ENCODE assay signal across 8 cellular contexts in genomic region chr2:111122631-111123421, GRCh38. TPM values are rescaled to one million over a fixed set of nuclear protein-coding genes. Genes with fewer than 3 reads are reported as not detected.
DNase-seq lines count a peak whose midpoint lies in the region; ATAC-seq and TF ChIP-seq lines count a peak whose summit lies in the region.

No MANE protein-coding gene starts in this region.

- 0 to 1% methylated on average over 33 to 92 of the region's 92 CpGs for WGBS in endodermal cell (ENCODE audit: insufficient coverage in 1 of 2, insufficient read length in 1 of 2), 2 experiments

- H3K36me3 ChIP-seq in endodermal cell (ENCODE audit: control insufficient read depth, insufficient read depth, low read length), result peaks cover 38% of the 10 kb centered on the region

- H3K27ac ChIP-seq in endodermal cell (ENCODE audit: low read depth, low read length), result peak overlapping the region; percentile 98

- H3K27me3 Mint-ChIP-seq in endodermal cell (ENCODE audit: insufficient read depth), result peaks cover 26% of the 10 kb centered on the region

- peak overlapping the region; percentile 97 for H3K27ac Mint-ChIP-seq in endodermal cell
- H3K27ac Mint-ChIP-seq in stimulated activated effector memory CD8-positive, alpha-beta T cell treated with anti-CD3 and anti-CD28 coated beads, Interleukin-12 subunit alpha, Interleukin-12 subunit beta, amount 100 ng/mL, for 72 hours, result peak overlapping the region; percentile 52

- H3K9ac ChIP-seq in endodermal cell (ENCODE audit: extremely low read depth, low read length, poor library complexity, severe bottlenecking), result peak overlapping the region; percentile 90

- peak overlapping the region; percentile 85 for H3K4me3 ChIP-seq in endodermal cell (ENCODE audit: low read length)

- no peaks in the 10 kb centered on the region for H3K9me3 Mint-ChIP-seq in endodermal cell
- H3K9me3 Mint-ChIP-seq in stimulated activated effector memory CD8-positive, alpha-beta T cell treated with anti-CD3 and anti-CD28 coated beads, Interleukin-12 subunit alpha, Interleukin-12 subunit beta, amount 100 ng/mL, for 72 hours, result no peaks in the 10 kb centered on the region

- peak; percentile 20 for TF ChIP-seq CTCF in endodermal cell (conservative IDR thresholded peaks at IDR 0.05)

- no peaks in the 10 kb centered on the region for H3K9me3 ChIP-seq in endodermal cell (ENCODE audit: control insufficient read depth, low read length)

- peaks cover 3% of the 10 kb centered on the region for H3K4me1 ChIP-seq in endodermal cell (ENCODE audit: control insufficient read depth, insufficient read depth, low read length)

- H3K4me1 Mint-ChIP-seq in endodermal cell, result peaks cover 14% of the 10 kb centered on the region
- H3K4me1 Mint-ChIP-seq in stimulated activated effector memory CD8-positive, alpha-beta T cell treated with anti-CD3 and anti-CD28 coated beads, Interleukin-12 subunit alpha, Interleukin-12 subunit beta, amount 100 ng/mL, for 72 hours, result peaks cover 58% of the 10 kb centered on the region

- peaks cover 24% of the 10 kb centered on the region for H3K27me3 ChIP-seq in endodermal cell (ENCODE audit: control insufficient read depth, insufficient read depth, low read length, poor library complexity, severe bottlenecking)

- DNase-seq in AG08396 (ENCODE audit: low spot score) (peak; percentile 71), NCI-H2227 (lab: John Stamatoyannopoulos, UW; ENCODE audit: unreplicated experiment) (peak; percentile 72), endodermal cell (peak; percentile 91), lung microvascular endothelial cell (ENCODE audit: low read depth in 2 of 2) (peak; percentile 93 to 96)
- peak; percentile 49 to 59 for DNase-seq in activated CD4-positive, alpha-beta T cell treated with anti-CD3 and anti-CD28 coated beads, Interleukin-2, amount 50 U/mL, for 48 hours
- DNase-seq in stimulated activated effector memory CD8-positive, alpha-beta T cell treated with anti-CD3 and anti-CD28 coated beads, Interleukin-12 subunit alpha, Interleukin-12 subunit beta, amount 100 ng/mL, for 72 hours (ENCODE audit: low spot score in 2 of 2), result peak; percentile 25 to 74

- peaks cover 38% of the 10 kb centered on the region for H3K36me3 Mint-ChIP-seq in endodermal cell (ENCODE audit: low read depth)
- peaks cover 84% of the 10 kb centered on the region for H3K36me3 Mint-ChIP-seq in stimulated activated effector memory CD8-positive, alpha-beta T cell treated with anti-CD3 and anti-CD28 coated beads, Interleukin-12 subunit alpha, Interleukin-12 subunit beta, amount 100 ng/mL, for 72 hours

- ATAC-seq in GM19455 (IDR thresholded peaks at IDR 0.05; ENCODE audit: unreplicated experiment) (peak; percentile 9), GM19351 (IDR thresholded peaks at IDR 0.05; ENCODE audit: unreplicated experiment) (no peak)
- ATAC-seq in stimulated activated effector memory CD8-positive, alpha-beta T cell treated with anti-CD3 and anti-CD28 coated beads, Interleukin-12 subunit alpha, Interleukin-12 subunit beta, amount 100 ng/mL, for 72 hours, result peak; percentile 11

- H3K4me3 Mint-ChIP-seq in endodermal cell, result peak overlapping the region; percentile 86
- H3K4me3 Mint-ChIP-seq in stimulated activated effector memory CD8-positive, alpha-beta T cell treated with anti-CD3 and anti-CD28 coated beads, Interleukin-12 subunit alpha, Interleukin-12 subunit beta, amount 100 ng/mL, for 72 hours, result peak overlapping the region; percentile 93

RNA-seq across cellular contexts. Expression of gene BCL2L11, which starts 2.1 kb away (rescaled TPM):
- total RNA-seq in endodermal cell (10 to 100 TPM; 16.7 to 21.0 TPM), lung microvascular endothelial cell (8.7 and 29.0 TPM in 2 replicates)
- polyA plus RNA-seq in endodermal cell (2013, experiment 1 of 2), result 18.3 TPM
- 21.4 TPM for polyA plus RNA-seq in endodermal cell (2013, experiment 2 of 2)
